20 cellular contexts compared by ENCODE assay signal in genomic region chr7:157129200-157129599, GRCh38.
"Had no signal": no experiment of that assay in that cellular context is flagged by ENCODE, and none has a peak within 500 bp of the region (broad histone marks: within the 10 kb centered on the region; RNA-seq: fewer than 3 reads in every experiment).

No MANE protein-coding gene starts in this region.

- H3K36me3 Mint-ChIP-seq: immature natural killer cell; memory B cell; naive thymus-derived CD4-positive, alpha-beta T cell; neural progenitor cell; type B pancreatic cell had no signal

- H3K27ac Mint-ChIP-seq: activated naive CD4-positive, alpha-beta T cell treated with anti-CD3 and anti-CD28 coated beads, Interleukin-2, amount 50 U/mL, for 24 hours; dendritic cell treated with granulocyte-macrophage colony-stimulating factor and Interleukin-4, amounts not matched to agents 40 ng/mL and 50 ng/mL, for 4 days; memory B cell; neural progenitor cell; type B pancreatic cell had no signal

- H3K27me3 ChIP-seq: right lobe of liver had no signal

- FAIRE-seq: astrocyte, endothelial cell of umbilical vein, small intestine had no signal

- H3K4me1 ChIP-seq: esophagus muscularis mucosa, heart right ventricle, neural progenitor cell, right lobe of liver, stomach had no signal

- H3K27ac ChIP-seq: esophagus muscularis mucosa, heart right ventricle, neural progenitor cell, right lobe of liver, stomach had no signal

- H3K9me3 ChIP-seq: esophagus muscularis mucosa, heart right ventricle, right lobe of liver, stomach had no signal

- ATAC-seq: heart right ventricle; left ventricle myocardium superior; naive thymus-derived CD4-positive, alpha-beta T cell; right lobe of liver had no signal

- H3K9me3 Mint-ChIP-seq: activated naive CD4-positive, alpha-beta T cell treated with anti-CD3 and anti-CD28 coated beads, Interleukin-2, amount 50 U/mL, for 24 hours; dendritic cell treated with granulocyte-macrophage colony-stimulating factor and Interleukin-4, amounts not matched to agents 40 ng/mL and 50 ng/mL, for 4 days; immature natural killer cell; memory B cell; naive thymus-derived CD4-positive, alpha-beta T cell; neural progenitor cell; type B pancreatic cell had no signal

- H3K4me1 Mint-ChIP-seq: activated naive CD4-positive, alpha-beta T cell treated with anti-CD3 and anti-CD28 coated beads, Interleukin-2, amount 50 U/mL, for 24 hours; immature natural killer cell; memory B cell; naive thymus-derived CD4-positive, alpha-beta T cell; neural progenitor cell had no signal

- H3K4me3 Mint-ChIP-seq: activated naive CD4-positive, alpha-beta T cell treated with anti-CD3 and anti-CD28 coated beads, Interleukin-2, amount 50 U/mL, for 24 hours; dendritic cell treated with granulocyte-macrophage colony-stimulating factor and Interleukin-4, amounts not matched to agents 40 ng/mL and 50 ng/mL, for 4 days; immature natural killer cell; memory B cell; naive thymus-derived CD4-positive, alpha-beta T cell; neural progenitor cell; type B pancreatic cell had no signal

- H3K4me3 ChIP-seq: esophagus muscularis mucosa, heart right ventricle, neural progenitor cell, right lobe of liver, stomach had no signal

- DNase-seq: activated CD4-positive, alpha-beta T cell treated with anti-CD3 and anti-CD28 coated beads, Interleukin-2, amount 50 U/mL, for 48 hours; activated gamma-delta T cell; effector CD8-positive, alpha-beta T cell; heart right ventricle; immature natural killer cell; left ventricle myocardium superior; naive thymus-derived CD4-positive, alpha-beta T cell; small intestine; stimulated activated CD4-positive, alpha-beta T cell treated with anti-CD3 and anti-CD28 coated beads, Interleukin-4, amount 100 ng/mL, for 1 hour; stomach; T-helper 2 cell had no signal

- H3K36me3 ChIP-seq: esophagus muscularis mucosa, heart right ventricle, neural progenitor cell, right lobe of liver, stomach had no signal
